In the genomic region with DNA sequence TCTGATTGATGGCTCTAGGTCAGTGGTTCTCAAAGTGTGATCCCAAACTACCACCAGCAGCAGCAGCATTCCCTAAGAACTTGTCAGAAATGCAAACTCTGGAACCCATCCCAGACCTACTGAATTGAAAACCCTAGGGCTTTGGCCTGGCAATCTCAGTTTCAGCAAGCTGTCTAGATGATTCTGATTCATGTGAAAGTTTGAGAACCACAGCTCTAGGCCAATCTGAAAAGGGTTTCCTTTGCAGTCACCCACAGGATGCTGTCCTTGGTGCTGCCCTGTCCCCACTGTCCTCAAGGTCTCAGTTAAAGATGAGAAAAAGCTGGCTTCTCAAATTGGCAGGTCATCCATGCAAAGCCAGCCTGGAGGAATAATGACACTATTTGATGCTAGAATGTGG, we compare ENCODE assay signal across 19 cellular contexts. TPM values are rescaled to one million over a fixed set of nuclear protein-coding genes. Genes with fewer than 3 reads are reported as not detected.
DNase-seq lines count a peak whose midpoint lies in the region; ATAC-seq, FAIRE-seq and TF ChIP-seq lines count a peak whose summit lies in the region.
"Had no signal": no experiment of that assay in that cellular context is flagged by ENCODE, and none has a peak within 500 bp of the region (broad histone marks: within the 10 kb centered on the region; RNA-seq: fewer than 3 reads in every experiment).

No MANE protein-coding gene starts in this region.

- H3K36me3 ChIP-seq in DND-41 (ENCODE audit: insufficient read depth, low read length) (no peaks in the 10 kb centered on the region), fibroblast of lung (ENCODE audit: control insufficient read depth, insufficient read depth, low read length) (no peaks in the 10 kb centered on the region), testis (ENCODE audit: low read depth, missing control alignments) (no peaks in the 10 kb centered on the region)
- H3K36me3 ChIP-seq: BLaER1 treated with 17β-estradiol and CSF1 and Interleukin-3, amounts not matched to agents 10 nM and 100 nM; HAP-1; upper lobe of left lung had no signal

- H4K20me1 ChIP-seq in DND-41 (ENCODE audit: insufficient read depth, low read length): no peaks in the 10 kb centered on the region
- no peaks in the 10 kb centered on the region for H4K20me1 ChIP-seq in fibroblast of lung (ENCODE audit: control insufficient read depth, extremely low read depth, insufficient read depth, low read length)

- H3K4me2 ChIP-seq in A549: no peak overlapping the region
- H3K4me2 ChIP-seq in DND-41 (ENCODE audit: insufficient read depth, low read length): no peak overlapping the region
- H3K4me2 ChIP-seq in fibroblast of lung (ENCODE audit: extremely low read depth, insufficient read depth, low read length): no peak overlapping the region
- H3K4me2 ChIP-seq: BLaER1 treated with 17β-estradiol and CSF1 and Interleukin-3, amounts not matched to agents 10 nM and 100 nM had no signal

- no peaks in the 10 kb centered on the region for H3K36me3 Mint-ChIP-seq in CD14-positive monocyte
- H3K36me3 Mint-ChIP-seq: activated naive CD4-positive, alpha-beta T cell treated with anti-CD3 and anti-CD28 coated beads, Interleukin-2, amount 50 U/mL, for 24 hours had no signal

- no peak overlapping the region for H3K27ac Mint-ChIP-seq in CD14-positive monocyte
- H3K27ac Mint-ChIP-seq: activated naive CD4-positive, alpha-beta T cell treated with anti-CD3 and anti-CD28 coated beads, Interleukin-2, amount 50 U/mL, for 24 hours; effector memory CD8-positive, alpha-beta T cell had no signal

- POLR2A ChIA-PET in A549 (lab: Yijun Ruan, JAX): no interaction called here

- TF ChIP-seq EP300 in A549 (IDR thresholded peaks at IDR 0.05): no peak

- ATAC-seq in A549: no peak
- no peak for ATAC-seq in DND-41 (ENCODE audit: insufficient read depth, low read depth)
- no peak for ATAC-seq in GM18502 (IDR thresholded peaks at IDR 0.05; ENCODE audit: poor library complexity, unreplicated experiment)
- ATAC-seq: effector memory CD8-positive, alpha-beta T cell had no signal

- intact Hi-C loops in CD14-positive monocyte (cut with micrococcal nuclease): no loop called here
- intact Hi-C loops in testis (cut with DNase I; ENCODE audit: low total_unique reads): no loop called here

- no peak for TF ChIP-seq CTCF in A549 (IDR thresholded peaks at IDR 0.05)
- TF ChIP-seq CTCF in DND-41 (IDR thresholded peaks at IDR 0.05; ENCODE audit: borderline replicate concordance, extremely low read depth, low read length, poor library complexity, severe bottlenecking): no peak
- no peak for TF ChIP-seq CTCF in fibroblast of lung (conservative IDR thresholded peaks at IDR 0.05 in 1 of 2, IDR thresholded peaks at IDR 0.05 in 1 of 2; ENCODE audit: low read depth in 1 of 2, low read length in 2 of 2)
- no peak for TF ChIP-seq CTCF in CD14-positive monocyte (IDR thresholded peaks at IDR 0.05)
- TF ChIP-seq CTCF in testis (IDR thresholded peaks at IDR 0.05): no peak

- DNase-seq in A549 (ENCODE audit: low read depth in 1 of 2, low spot score in 1 of 2): no peak
- peak; percentile 7 for DNase-seq in DND-41
- peak; percentile 8 to 23 for DNase-seq in fibroblast of lung (ENCODE audit: low read depth in 2 of 2)
- no peak for DNase-seq in CD14-positive monocyte (ENCODE audit: low spot score)
- no peak for DNase-seq in testis
- no peak for DNase-seq in stimulated activated CD4-positive, alpha-beta T cell treated with anti-CD3 and anti-CD28 coated beads, Interleukin-15, amount 100 ng/mL, for 24 hours
- DNase-seq: central memory CD4-positive, alpha-beta T cell; effector memory CD8-positive, alpha-beta T cell; midbrain; nucleus accumbens; stimulated activated naive CD4-positive, alpha-beta T cell; upper lobe of left lung had no signal

- H3K4me3 Mint-ChIP-seq in CD14-positive monocyte: no peak overlapping the region
- H3K4me3 Mint-ChIP-seq: activated naive CD4-positive, alpha-beta T cell treated with anti-CD3 and anti-CD28 coated beads, Interleukin-2, amount 50 U/mL, for 24 hours; effector memory CD8-positive, alpha-beta T cell had no signal

- no peak for FAIRE-seq in A549 (lab: Jason Lieb, UNC)

- H3K79me2 ChIP-seq in DND-41 (ENCODE audit: insufficient read depth, low read length) (no peaks in the 10 kb centered on the region), fibroblast of lung (ENCODE audit: control insufficient read depth, insufficient read depth, low read length) (no peaks in the 10 kb centered on the region)

- CTCF ChIA-PET in A549 (lab: Yijun Ruan, JAX): interaction anchor here (0.9 to 5.3 kb wide), 4 partner anchors 9 to 1193 kb away, joined by 3 to 71 read pairs (median 4); no protein-coding TSS in a partner anchor

- H3K4me1 ChIP-seq in A549 (no peaks in the 10 kb centered on the region), DND-41 (ENCODE audit: insufficient read depth, low read length) (no peaks in the 10 kb centered on the region), fibroblast of lung (ENCODE audit: control insufficient read depth, extremely low read depth, insufficient read depth, low read length) (no peaks in the 10 kb centered on the region), testis (no peaks in the 10 kb centered on the region)
- H3K4me1 ChIP-seq: HAP-1, upper lobe of left lung had no signal

- peaks cover 0 to 2% (median 0%) of the 10 kb centered on the region in 7 donors for H3K9me3 Mint-ChIP-seq in CD14-positive monocyte
- H3K9me3 Mint-ChIP-seq: activated naive CD4-positive, alpha-beta T cell treated with anti-CD3 and anti-CD28 coated beads, Interleukin-2, amount 50 U/mL, for 24 hours; effector memory CD8-positive, alpha-beta T cell had no signal

- TF ChIP-seq POLR2A in A549 (IDR thresholded peaks at IDR 0.05; ENCODE audit: low read length) (no peak), testis (IDR thresholded peaks at IDR 0.05) (no peak)

- H3K4me1 Mint-ChIP-seq in CD14-positive monocyte: peaks cover 13% of the 10 kb centered on the region
- H3K4me1 Mint-ChIP-seq: activated naive CD4-positive, alpha-beta T cell treated with anti-CD3 and anti-CD28 coated beads, Interleukin-2, amount 50 U/mL, for 24 hours had no signal

- H3K4me3 ChIP-seq in A549 (no peak overlapping the region), DND-41 (ENCODE audit: low read depth in 1 of 2, low read length in 2 of 2) (no peak overlapping the region), fibroblast of lung (replicated peaks in 1 of 4; ENCODE audit: control extremely low read depth in 1 of 4, insufficient read depth in 1 of 4, low read depth in 3 of 4, low read length in 4 of 4) (no peak overlapping the region), testis (no peak overlapping the region)
- H3K4me3 ChIP-seq: BLaER1 treated with 17β-estradiol and CSF1 and Interleukin-3, amounts not matched to agents 10 nM and 100 nM; HAP-1; upper lobe of left lung had no signal

- H3K9me3 ChIP-seq in A549: no peaks in the 10 kb centered on the region
- no peaks in the 10 kb centered on the region for H3K9me3 ChIP-seq in DND-41 (ENCODE audit: insufficient read depth, low read length, severe bottlenecking)
- no peaks in the 10 kb centered on the region for H3K9me3 ChIP-seq in fibroblast of lung (ENCODE audit: control insufficient read depth, insufficient read depth, low read depth, low read length)
- H3K9me3 ChIP-seq in testis: no peaks in the 10 kb centered on the region
- H3K9me3 ChIP-seq: BLaER1 treated with 17β-estradiol and CSF1 and Interleukin-3, amounts not matched to agents 10 nM and 100 nM; HAP-1; upper lobe of left lung had no signal

- no peaks in the 10 kb centered on the region for H3K27me3 ChIP-seq in DND-41 (ENCODE audit: insufficient read depth, low read length, poor library complexity)
- H3K27me3 ChIP-seq in fibroblast of lung (ENCODE audit: control insufficient read depth, insufficient read depth, low read length): no peaks in the 10 kb centered on the region
- H3K27me3 ChIP-seq in testis: no peaks in the 10 kb centered on the region
- H3K27me3 ChIP-seq: BLaER1 treated with 17β-estradiol and CSF1 and Interleukin-3, amounts not matched to agents 10 nM and 100 nM; upper lobe of left lung had no signal

- peaks cover 0 to 6% (median under 1%) of the 10 kb centered on the region in 3 donors for H3K27me3 Mint-ChIP-seq in CD14-positive monocyte (ENCODE audit: low read depth in 3 of 3)
- H3K27me3 Mint-ChIP-seq: activated naive CD4-positive, alpha-beta T cell treated with anti-CD3 and anti-CD28 coated beads, Interleukin-2, amount 50 U/mL, for 24 hours had no signal

- no peak overlapping the region for H2AFZ ChIP-seq in DND-41 (ENCODE audit: low read depth, low read length)
- H2AFZ ChIP-seq in fibroblast of lung (ENCODE audit: low read length): no peak overlapping the region

- no peak for TF ChIP-seq RAD21 in A549 (conservative IDR thresholded peaks at IDR 0.05 in 1 of 2, IDR thresholded peaks at IDR 0.05 in 1 of 2)

- H3K9ac ChIP-seq in DND-41 (ENCODE audit: low read depth, low read length) (no peak overlapping the region), fibroblast of lung (ENCODE audit: insufficient read depth, low read length) (no peak overlapping the region)
- H3K9ac ChIP-seq: BLaER1 treated with 17β-estradiol and CSF1 and Interleukin-3, amounts not matched to agents 10 nM and 100 nM had no signal

- H3K27ac ChIP-seq in A549 (no peak overlapping the region), DND-41 (ENCODE audit: low read length) (no peak overlapping the region), fibroblast of lung (ENCODE audit: insufficient read depth, low read length) (no peak overlapping the region), testis (no peak overlapping the region)
- H3K27ac ChIP-seq: BLaER1 treated with 17β-estradiol and CSF1 and Interleukin-3, amounts not matched to agents 10 nM and 100 nM; upper lobe of left lung had no signal

TF ChIP-seq in PFSK-1, 5 proteins besides CTCF, POLR2A, EP300 and RAD21 (continues in another document):
- TF ChIP-seq FOXP2 (optimal IDR thresholded peaks at IDR 0.05; ENCODE audit: borderline replicate concordance, extremely low read depth, extremely low read length, insufficient read depth): no peak

RNA-seq across cellular contexts. Expression of gene SMPX, which starts 34.8 kb away (rescaled TPM):
- 0.23 TPM in 1 of 2 replicates, not detected in the other for polyA plus RNA-seq in A549 (2011; rRNA removed)
- not detected in 2 replicates for polyA plus RNA-seq in A549 (2012; cell fraction: cytosol; rRNA removed)
- polyA plus RNA-seq in A549 (2012; cell fraction: nucleus; rRNA removed): not detected in 2 replicates
- polyA plus RNA-seq in A549 (2017; fragmentation: RNase III; extraction: RNeasy Plus Mini Kit Qiagen cat#74134 plus additional on column Dnase treatment): 0.13 TPM in 1 of 3 replicates, not detected in the others
- polyA minus RNA-seq in A549 (2011; rRNA and poly(A)+ RNA removed): not detected in 2 replicates
- polyA plus RNA-seq in PFSK-1 (2012; ENCODE audit: insufficient read length, low read depth): not detected
- total RNA-seq in fibroblast of lung: not detected in 2 replicates
- not detected in 2 replicates for polyA plus RNA-seq in fibroblast of lung
- polyA plus RNA-seq in fibroblast of lung (2012): not detected in 2 replicates
- not detected in 2 replicates for polyA minus RNA-seq in fibroblast of lung (ENCODE audit: low replicate concordance)
- polyA plus RNA-seq in CD14-positive monocyte: not detected
- total RNA-seq in testis: not detected
- polyA plus RNA-seq in testis (ENCODE audit: insufficient read depth, low read depth, low replicate concordance): 4.2 TPM
- total RNA-seq: Daoy, glomerular endothelial cell had no signal

Comparison
In these comparisons a context has a peak if more than half of its experiments do, and no peak if none do; other contexts are left out.
1. DNase-seq: peak in DND-41 (single experiment) and fibroblast of lung (2 of 2); none in A549 (0 of 2), CD14-positive monocyte (single experiment), testis (single experiment) and stimulated activated CD4-positive, alpha-beta T cell treated with anti-CD3 and anti-CD28 coated beads, Interleukin-15, amount 100 ng/mL, for 24 hours (single experiment).